In genomic region chr3:105904683-105905320, GRCh38 we compare ENCODE assay signal across 21 cellular contexts. TPM values are rescaled to one million over a fixed set of nuclear protein-coding genes. Genes with fewer than 3 reads are reported as not detected.
DNase-seq lines count a peak whose midpoint lies in the region; ATAC-seq and FAIRE-seq lines count a peak whose summit lies in the region.
"Had no signal": no experiment of that assay in that cellular context is flagged by ENCODE, and none has a peak within 500 bp of the region (broad histone marks: within the 10 kb centered on the region; RNA-seq: fewer than 3 reads in every experiment).

No MANE protein-coding gene starts in this region.

- 72% methylated on average over 7 of the region's 7 CpGs for WGBS in mesenchymal stem cell

- no peak overlapping the region for H2BK120ac ChIP-seq in mesenchymal stem cell (ENCODE audit: low read depth, low read length)

- H3K4me2 ChIP-seq in mesenchymal stem cell (ENCODE audit: low read length, poor library complexity, severe bottlenecking), result no peak overlapping the region

- H2BK12ac ChIP-seq in mesenchymal stem cell (ENCODE audit: low read length in 2 of 2), result no peak overlapping the region

- H3K36me3 ChIP-seq in adipocyte (ENCODE audit: control insufficient read depth, insufficient read depth, low read length, severe bottlenecking) (no peaks in the 10 kb centered on the region), mesenchymal stem cell (ENCODE audit: control insufficient read depth in 1 of 2, insufficient read depth in 2 of 2, low read depth in 1 of 2, low read length in 2 of 2) (no peaks in the 10 kb centered on the region)
- H3K36me3 ChIP-seq: colonic mucosa, upper lobe of right lung had no signal

- H3K23ac ChIP-seq in mesenchymal stem cell (ENCODE audit: low read length in 2 of 2), result no peak overlapping the region

- H3K18ac ChIP-seq in mesenchymal stem cell (ENCODE audit: low read depth in 1 of 2, low read length in 2 of 2), result no peak overlapping the region

- no peak for FAIRE-seq in RCC 7860 (lab: Jason Lieb, UNC)

- H3K27ac ChIP-seq in mesenchymal stem cell (ENCODE audit: low read length, poor library complexity, severe bottlenecking), result no peak overlapping the region
- H3K27ac ChIP-seq: colonic mucosa, epithelial cell of prostate, upper lobe of right lung had no signal

- no peak for ATAC-seq in HG03469 (IDR thresholded peaks at IDR 0.05; ENCODE audit: unreplicated experiment)
- no peak for ATAC-seq in GM21717 (IDR thresholded peaks at IDR 0.05; ENCODE audit: unreplicated experiment)
- no peak for ATAC-seq in HG02623 (IDR thresholded peaks at IDR 0.05; ENCODE audit: unreplicated experiment)
- ATAC-seq: activated CD4-positive, CD25-positive, alpha-beta regulatory T cell treated with anti-CD3 and anti-CD28 coated beads, Interleukin-2, amount 50 U/mL, for 24 hours; activated CD8-positive, alpha-beta memory T cell treated with anti-CD3 and anti-CD28 coated beads, Interleukin-2, amount 10 ng/mL, durations not matched to agents 7 days and 5 days; natural killer cell treated with Interleukin-12 subunit alpha and Interleukin-12 subunit beta and Interleukin-15 and Interleukin-18, amount 100 ng/mL, for 72 hours; upper lobe of right lung had no signal

- H4K91ac ChIP-seq in mesenchymal stem cell (ENCODE audit: low read length), result no peak overlapping the region

- H3K9ac ChIP-seq in adipocyte (ENCODE audit: low read length), result peak overlapping the region; percentile 67
- H3K9ac ChIP-seq in mesenchymal stem cell (ENCODE audit: low read length), result no peak overlapping the region

- no peak overlapping the region for H2AK5ac ChIP-seq in mesenchymal stem cell (ENCODE audit: low read length, severe bottlenecking)

- H3K4me3 ChIP-seq in adipocyte (ENCODE audit: low read length) (peak overlapping the region; percentile 24), mesenchymal stem cell (ENCODE audit: insufficient read depth in 1 of 2, low read depth in 1 of 2, low read length in 2 of 2) (no peak overlapping the region)
- H3K4me3 ChIP-seq: colonic mucosa, upper lobe of right lung had no signal

- H3K14ac ChIP-seq in mesenchymal stem cell (ENCODE audit: low read length in 2 of 2), result peak overlapping the region in 1 of 2 experiments; percentile 48

- H2AFZ ChIP-seq in mesenchymal stem cell (ENCODE audit: low read depth, low read length), result no peak overlapping the region

- no peak overlapping the region for H3K4ac ChIP-seq in mesenchymal stem cell (ENCODE audit: low read depth in 1 of 2, low read length in 2 of 2)

- no peaks in the 10 kb centered on the region for H3K79me1 ChIP-seq in mesenchymal stem cell (replicated peaks; ENCODE audit: low read length, poor library complexity, severe bottlenecking)

- peak; percentile 26 for DNase-seq in DMS53 (lab: John Stamatoyannopoulos, UW)
- DNase-seq in M059J (ENCODE audit: low read depth), result peak; percentile 73
- DNase-seq in adipocyte (ENCODE audit: low read depth), result peak; percentile 25
- peak; percentile 45 for DNase-seq in mesenchymal stem cell
- DNase-seq in RCC 7860 (ENCODE audit: low spot score), result no peak
- DNase-seq: activated CD8-positive, alpha-beta memory T cell treated with anti-CD3 and anti-CD28 coated beads, Interleukin-2, amount 10 ng/mL, durations not matched to agents 7 days and 5 days; activated effector memory CD4-positive, alpha-beta T cell treated with anti-CD3 and anti-CD28 coated beads, Interleukin-2, amount 50 U/mL, for 16 hours; colonic mucosa; HFFc6; immature natural killer cell; mammary epithelial cell; NCI-H2227 treated with DMSO at 0.1 percent for 48 hours; Right ventricle myocardium superior; stimulated activated naive CD4-positive, alpha-beta T cell treated with Interleukin-2 at 50 U/mL for 16 hours; upper lobe of right lung had no signal

- H2BK5ac ChIP-seq in mesenchymal stem cell (ENCODE audit: low read depth, low read length, poor library complexity, severe bottlenecking), result no peak overlapping the region

- H3K4me1 ChIP-seq in adipocyte (ENCODE audit: control insufficient read depth, insufficient read depth, low read length) (peaks cover 43% of the 10 kb centered on the region), mesenchymal stem cell (ENCODE audit: control insufficient read depth, insufficient read depth, low read depth, low read length) (peaks cover 2% of the 10 kb centered on the region)
- H3K4me1 ChIP-seq: colonic mucosa had no signal

- no peak overlapping the region for H2BK15ac ChIP-seq in mesenchymal stem cell (ENCODE audit: low read depth, poor library complexity, severe bottlenecking)

- H3K27me3 ChIP-seq in adipocyte (replicated peaks; ENCODE audit: control insufficient read depth, insufficient read depth, low read length) (no peaks in the 10 kb centered on the region), mesenchymal stem cell (ENCODE audit: control insufficient read depth in 1 of 2, insufficient read depth in 1 of 2, low read length in 2 of 2) (no peaks in the 10 kb centered on the region)
- H3K27me3 ChIP-seq: colonic mucosa, upper lobe of right lung had no signal

- H3K9me3 ChIP-seq in adipocyte (ENCODE audit: control insufficient read depth, low read length) (no peaks in the 10 kb centered on the region), mesenchymal stem cell (ENCODE audit: control insufficient read depth, low read length) (no peaks in the 10 kb centered on the region)
- H3K9me3 ChIP-seq: colonic mucosa, upper lobe of right lung had no signal

- no peak overlapping the region for H4K8ac ChIP-seq in mesenchymal stem cell (ENCODE audit: low read length)

RNA-seq across cellular contexts. Expression of gene CBLB, which starts 36.0 kb away (rescaled TPM):
- 11.0 and 11.4 TPM in 2 replicates for total RNA-seq in M059J (2014; rRNA removed; shearing (Covaris generic))
- polyA plus RNA-seq in mesenchymal stem cell (2013, experiment 1 of 2), result 19.3 TPM
- polyA plus RNA-seq in mesenchymal stem cell (2013, experiment 2 of 2), result 16.9 TPM
